17 cellular contexts compared by ENCODE assay signal in genomic region chr7:51138121-51139085, GRCh38.
DNase-seq lines count a peak whose midpoint lies in the region; ATAC-seq, FAIRE-seq and TF ChIP-seq lines count a peak whose summit lies in the region.
"Had no signal": no experiment of that assay in that cellular context is flagged by ENCODE, and none has a peak within 500 bp of the region (broad histone marks: within the 10 kb centered on the region; RNA-seq: fewer than 3 reads in every experiment).

No MANE protein-coding gene starts in this region.

- FAIRE-seq in GM19239 (lab: Jason Lieb, UNC) = no peak
- FAIRE-seq: G401.6, GM12878 had no signal

- peaks cover 40% of the 10 kb centered on the region for H3K4me1 ChIP-seq in body of pancreas
- H3K4me1 ChIP-seq: testis had no signal

- DNase-seq in COLO668 (lab: John Stamatoyannopoulos, UW; ENCODE audit: unreplicated experiment) = peak; percentile 54
- peak; percentile 48 for DNase-seq in NCI-H1105 (lab: John Stamatoyannopoulos, UW)
- peak; percentile 35 for DNase-seq in NCI-H2196 (lab: John Stamatoyannopoulos, UW; ENCODE audit: unreplicated experiment)
- DNase-seq in body of pancreas = no peak
- no peak for DNase-seq in stimulated activated CD4-positive, alpha-beta T cell treated with anti-CD3 and anti-CD28 coated beads, Interleukin-2, amount 100 ng/mL, for 48 hours
- no peak for DNase-seq in GM19239 (ENCODE audit: insufficient read length, low spot score)
- no peak for DNase-seq in WERI-Rb-1
- DNase-seq: activated CD8-positive, alpha-beta T cell treated with anti-CD3 and anti-CD28 coated beads, Interleukin-2, amount 10 ng/mL, durations not matched to agents 7 days and 5 days; CD8-positive, alpha-beta T cell; effector CD4-positive, alpha-beta T cell; KBM-7; naive thymus-derived CD4-positive, alpha-beta T cell; testis had no signal

- no peaks in the 10 kb centered on the region for H3K27me3 ChIP-seq in body of pancreas
- H3K27me3 ChIP-seq in WERI-Rb-1 (ENCODE audit: insufficient read depth, low read depth, severe bottlenecking) = no peaks in the 10 kb centered on the region
- H3K27me3 ChIP-seq: testis had no signal

- TF ChIP-seq POLR2A in body of pancreas (IDR thresholded peaks at IDR 0.05) = no peak

- WGBS in body of pancreas, 2 donors = 55 to 57% methylated on average over 10 of the region's 10 CpGs

- intact Hi-C loops in body of pancreas (cut with DNase I) = no loop called here

- no peaks in the 10 kb centered on the region for H3K36me3 ChIP-seq in body of pancreas (replicated peaks in 1 of 2; ENCODE audit: insufficient read depth in 1 of 2, low read depth in 2 of 2)
- peaks cover 32% of the 10 kb centered on the region for H3K36me3 ChIP-seq in WERI-Rb-1

- H3K9me3 ChIP-seq in body of pancreas = no peaks in the 10 kb centered on the region
- H3K9me3 ChIP-seq in WERI-Rb-1 (ENCODE audit: severe bottlenecking) = no peaks in the 10 kb centered on the region
- H3K9me3 ChIP-seq: testis had no signal

- H3K27ac ChIP-seq in body of pancreas (peak overlapping the region in 3 of 4 donors; percentile 30 to 81 (median 69)), WERI-Rb-1 (no peak overlapping the region)
- H3K27ac ChIP-seq: testis had no signal

- TF ChIP-seq CTCF in body of pancreas (IDR thresholded peaks at IDR 0.05) (no peak), WERI-Rb-1 (IDR thresholded peaks at IDR 0.05; ENCODE audit: low read depth, low read length) (no peak)

- H3K4me3 ChIP-seq in body of pancreas (no peak overlapping the region), WERI-Rb-1 (ENCODE audit: low read depth, low read length) (no peak overlapping the region)
- H3K4me3 ChIP-seq: GM12878, smooth muscle cell, testis had no signal

- ATAC-seq in body of pancreas = no peak
- no peak for ATAC-seq in HG02588 (IDR thresholded peaks at IDR 0.05; ENCODE audit: unreplicated experiment)
- ATAC-seq: activated CD8-positive, alpha-beta T cell treated with anti-CD3 and anti-CD28 coated beads, Interleukin-2, amount 10 ng/mL, durations not matched to agents 7 days and 5 days; CD8-positive, alpha-beta T cell; GM12878; naive thymus-derived CD4-positive, alpha-beta T cell had no signal

Comparison
In these comparisons a context has a peak if more than half of its experiments do, and no peak if none do; other contexts are left out.
1. DNase-seq: peak in COLO668 (single experiment), NCI-H1105 (single experiment) and NCI-H2196 (single experiment); none in body of pancreas (0 of 4), stimulated activated CD4-positive, alpha-beta T cell treated with anti-CD3 and anti-CD28 coated beads, Interleukin-2, amount 100 ng/mL, for 48 hours (0 of 2), GM19239 (single experiment) and WERI-Rb-1 (single experiment).